8 cellular contexts compared by ENCODE assay signal in the genomic region with DNA sequence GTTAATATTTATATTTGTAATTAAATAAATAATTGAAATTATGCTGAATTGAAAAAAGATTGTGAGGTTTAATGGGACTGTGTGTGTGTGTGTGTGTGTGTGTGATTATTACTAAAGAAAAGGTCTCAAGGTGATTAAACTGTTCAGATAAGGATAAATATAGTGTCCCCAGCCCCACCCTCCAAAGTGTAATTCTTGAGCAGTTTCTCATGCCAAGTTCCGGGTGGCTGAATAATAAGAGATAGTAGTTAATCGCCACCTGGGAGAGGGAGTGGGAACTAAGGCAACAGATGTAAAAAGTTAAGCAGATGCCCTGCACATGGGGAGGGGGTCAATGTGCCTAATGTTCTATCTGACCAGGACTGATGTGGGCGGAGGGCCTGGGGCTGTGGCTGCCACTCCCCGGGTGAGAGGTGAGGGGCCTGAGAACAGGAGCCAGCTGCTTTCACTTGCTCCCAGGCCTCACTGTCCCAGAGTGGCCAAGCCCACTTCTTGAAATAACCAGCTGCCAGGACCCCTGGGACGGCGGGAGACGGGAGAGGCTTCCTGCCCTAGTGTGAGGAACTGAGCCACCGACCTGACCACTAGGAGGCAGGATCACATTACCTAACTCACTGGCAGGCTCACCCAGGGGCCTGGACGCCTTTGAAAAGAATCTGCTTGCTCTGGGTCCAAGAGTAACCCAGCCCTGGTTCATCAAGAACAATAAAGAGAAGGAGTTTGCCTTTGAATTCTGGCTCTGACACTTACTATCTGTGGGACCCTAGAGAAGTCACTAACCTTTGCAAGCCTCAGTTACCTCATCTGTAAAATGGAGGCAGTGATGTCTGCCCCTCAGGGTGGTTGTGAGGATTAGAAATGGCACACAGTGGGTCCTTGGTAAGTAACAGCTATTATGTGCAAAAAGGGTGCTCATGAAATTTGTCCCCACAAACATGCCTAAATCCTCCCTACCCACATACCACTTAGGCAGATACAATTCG.
DNase-seq lines count a peak whose midpoint lies in the region; ATAC-seq and TF ChIP-seq lines count a peak whose summit lies in the region.

No MANE protein-coding gene starts in this region.

- no peaks in the 10 kb centered on the region for H3K36me3 ChIP-seq in BJ (ENCODE audit: control insufficient read depth, insufficient read depth, low read length)

- DNase-seq in BJ (ENCODE audit: low read depth) (no peak), SK-N-DZ (ENCODE audit: low spot score) (peak; percentile 1), fibroblast of mammary gland (ENCODE audit: low read depth) (peak; percentile 53), renal cortical epithelial cell (ENCODE audit: low read depth) (peak; percentile 21), NCI-H510A (lab: John Stamatoyannopoulos, UW) (no peak)

- H3K4me3 ChIP-seq in BJ (ENCODE audit: low read depth, low read length) (no peak overlapping the region), fibroblast of mammary gland (ENCODE audit: control insufficient read depth, low read depth, low read length) (no peak overlapping the region)

- no peaks in the 10 kb centered on the region for H3K27me3 ChIP-seq in BJ (ENCODE audit: control insufficient read depth, insufficient read depth, low read length)

- POLR2A ChIA-PET in BJ (lab: Charles Lee): no interaction called here

- CTCF ChIA-PET in BJ (lab: Yijun Ruan, JAX): interaction anchor here (0.8 to 1.1 kb wide), 2 partner anchors 8 to 55 kb away, joined by 3 read pairs; no protein-coding TSS in a partner anchor

- TF ChIP-seq CTCF in BJ (IDR thresholded peaks at IDR 0.05; ENCODE audit: insufficient read depth, low read depth, low read length): peak; percentile 47
- peak; percentile 65 for TF ChIP-seq CTCF in fibroblast of mammary gland (conservative IDR thresholded peaks at IDR 0.05; ENCODE audit: control insufficient read depth, insufficient read depth, low read depth, low read length)

- ATAC-seq in GM18498 (IDR thresholded peaks at IDR 0.05; ENCODE audit: unreplicated experiment) (peak; percentile 80), HG03521 (IDR thresholded peaks at IDR 0.05; ENCODE audit: unreplicated experiment) (peak; percentile 64), GM18517 (IDR thresholded peaks at IDR 0.05; ENCODE audit: unreplicated experiment) (no peak)

Comparison
In these comparisons a context has a peak if more than half of its experiments do, and no peak if none do; other contexts are left out.
1. DNase-seq: peak in SK-N-DZ (single experiment), fibroblast of mammary gland (single experiment) and renal cortical epithelial cell (single experiment); none in BJ (single experiment) and NCI-H510A (single experiment).